13 cellular contexts compared by ENCODE assay signal in genomic region chr6:157912326-157912725, GRCh38.
DNase-seq lines count a peak whose midpoint lies in the region; ATAC-seq and TF ChIP-seq lines count a peak whose summit lies in the region.
"Had no signal": no experiment of that assay in that cellular context is flagged by ENCODE, and none has a peak within 500 bp of the region (broad histone marks: within the 10 kb centered on the region; RNA-seq: fewer than 3 reads in every experiment).

No MANE protein-coding gene starts in this region.

- intact Hi-C loops in thyroid gland (cut with DNase I) = no loop called here

- H3K27me3 ChIP-seq in thyroid gland = no peaks in the 10 kb centered on the region

- TF ChIP-seq CTCF in astrocyte of the spinal cord (IDR thresholded peaks at IDR 0.05; ENCODE audit: low read depth, low read length) (no peak), thyroid gland (IDR thresholded peaks at IDR 0.05) (no peak)

- H3K4me3 ChIP-seq in astrocyte of the spinal cord (ENCODE audit: low read depth, low read length) (no peak overlapping the region), thyroid gland (replicated peaks in 1 of 3) (no peak overlapping the region)
- H3K4me3 ChIP-seq: GM12878, HAP-1 had no signal

- 31 to 37% methylated on average over 6 of the region's 6 CpGs for WGBS in thyroid gland, 2 donors

- ATAC-seq in GM21723 (IDR thresholded peaks at IDR 0.05; ENCODE audit: unreplicated experiment) (no peak), GM18873 (IDR thresholded peaks at IDR 0.05; ENCODE audit: low FRiP score, unreplicated experiment) (no peak)
- ATAC-seq: GM12878; stimulated activated naive CD8-positive, alpha-beta T cell treated with anti-CD3 and anti-CD28 coated beads, Interleukin-15, Interleukin-2, amounts not matched to agents 100 U/mL and 50 U/mL, for 24 hours had no signal

- H3K9me3 ChIP-seq in thyroid gland = no peaks in the 10 kb centered on the region
- H3K9me3 ChIP-seq: HAP-1 had no signal

- no peak for TF ChIP-seq POLR2A in thyroid gland (IDR thresholded peaks at IDR 0.05)

- H3K36me3 ChIP-seq in thyroid gland = peaks cover 0 to 25% of the 10 kb centered on the region in 2 donors

- in situ Hi-C loops in astrocyte of the spinal cord (cut with HindIII; ENCODE audit: low sequenced_read_pairs) = no loop called here

- peak; percentile 84 for DNase-seq in HT1080 (ENCODE audit: low read depth)
- peak; percentile 95 for DNase-seq in astrocyte of the spinal cord (ENCODE audit: low read depth, low spot score)
- peak in 31 of 51 donors; percentile 17 to 81 (median 41) for DNase-seq in hypothalamus (lab: John Stamatoyannopoulos, UW)
- peak; percentile 2 to 15 for DNase-seq in thyroid gland
- no peak for DNase-seq in NCI-H1436 treated with DMSO at 0.1 percent for 48 hours (lab: John Stamatoyannopoulos, UW)
- no peak for DNase-seq in HT-29 (ENCODE audit: low spot score)
- DNase-seq: NCI-H526 treated with DMSO at 0.1 percent for 48 hours; stimulated activated naive CD8-positive, alpha-beta T cell treated with anti-CD3 and anti-CD28 coated beads, Interleukin-15, Interleukin-2, amounts not matched to agents 100 U/mL and 50 U/mL, for 24 hours; T-helper 9 cell had no signal

- H3K27ac ChIP-seq in thyroid gland = peak overlapping the region in 2 of 3 donors; percentile 8 to 24

- H3K4me1 ChIP-seq in thyroid gland = peaks cover 0 to 21% of the 10 kb centered on the region in 2 donors
- H3K4me1 ChIP-seq: HAP-1 had no signal

Comparison
In these comparisons a context has a peak if more than half of its experiments do, and no peak if none do; other contexts are left out.
1. DNase-seq: peak in HT1080 (single experiment), astrocyte of the spinal cord (single experiment), hypothalamus (31 of 51) and thyroid gland (2 of 2); none in NCI-H1436 treated with DMSO at 0.1 percent for 48 hours (single experiment) and HT-29 (single experiment).